Comparison of ENCODE assay signal across 16 cellular contexts in the genomic region with DNA sequence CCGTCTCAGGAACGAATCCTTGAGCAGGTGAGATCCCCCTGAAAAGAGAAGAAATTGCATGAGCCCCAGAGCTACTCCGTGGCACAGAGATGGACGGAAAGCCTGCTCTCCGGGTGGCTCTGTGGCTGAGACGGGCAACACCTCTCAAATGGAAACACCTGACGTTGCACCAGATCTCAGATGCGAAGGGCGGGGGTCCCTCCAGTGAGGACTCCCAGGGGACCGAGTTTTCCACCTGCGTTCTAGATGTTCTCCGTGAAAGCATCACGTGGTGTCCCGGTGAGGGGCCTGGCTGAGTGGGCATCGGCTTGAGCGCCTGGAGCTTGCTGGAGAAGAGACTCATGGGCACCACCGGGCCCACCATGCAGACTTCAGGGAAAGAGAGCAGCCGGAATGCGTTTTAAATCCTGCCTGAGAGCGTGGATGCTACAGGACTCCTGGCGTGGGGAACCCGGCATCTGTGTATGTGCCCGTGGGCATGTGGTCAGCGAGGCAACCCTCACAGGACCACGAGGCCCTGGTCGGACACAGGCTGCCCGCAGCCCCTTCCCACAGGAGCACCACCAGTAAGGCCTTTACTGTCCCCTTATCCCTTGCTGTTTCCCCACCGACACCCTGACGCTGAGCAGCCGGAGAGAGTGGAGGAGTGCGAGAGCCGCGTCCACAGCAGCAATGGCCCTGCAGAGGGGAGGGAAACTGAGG.
DNase-seq lines count a peak whose midpoint lies in the region; ATAC-seq, FAIRE-seq and TF ChIP-seq lines count a peak whose summit lies in the region.
"Had no signal": no experiment of that assay in that cellular context is flagged by ENCODE, and none has a peak within 500 bp of the region (broad histone marks: within the 10 kb centered on the region; RNA-seq: fewer than 3 reads in every experiment).

No MANE protein-coding gene starts in this region.

- H4K20me1 ChIP-seq in HepG2 (ENCODE audit: insufficient read depth, low read length), result no peaks in the 10 kb centered on the region
- H4K20me1 ChIP-seq: BLaER1 had no signal

- H3K9me3 Mint-ChIP-seq in endodermal cell (no peaks in the 10 kb centered on the region), osteocyte (ENCODE audit: unreplicated experiment) (peaks cover 15% of the 10 kb centered on the region), Calu3 (ENCODE audit: low read depth, unreplicated experiment) (peaks cover 4% of the 10 kb centered on the region)

- TF ChIP-seq EP300 in HepG2 (IDR thresholded peaks at IDR 0.05; ENCODE audit: low read depth in 2 of 2, low read length in 2 of 2), result no peak
- TF ChIP-seq EP300 in HepG2 (CRISPR knock-in tag; IDR thresholded peaks at IDR 0.05; ENCODE audit: borderline replicate concordance), result no peak

- no peak for TF ChIP-seq POLR2A in HepG2 (IDR thresholded peaks at IDR 0.05; ENCODE audit: insufficient read depth in 1 of 2, low read depth in 2 of 2, low read length in 2 of 2)
- no peak for TF ChIP-seq POLR2A in right lobe of liver (IDR thresholded peaks at IDR 0.05)

- no peaks in the 10 kb centered on the region for H3K27me3 Mint-ChIP-seq in endodermal cell (ENCODE audit: insufficient read depth)
- H3K27me3 Mint-ChIP-seq in osteocyte (ENCODE audit: unreplicated experiment), result no peaks in the 10 kb centered on the region
- no peaks in the 10 kb centered on the region for H3K27me3 Mint-ChIP-seq in Calu3 (ENCODE audit: unreplicated experiment)

- intact Hi-C loops in HepG2 (cut with micrococcal nuclease; ENCODE audit: unreplicated experiment) (no loop called here), right lobe of liver (cut with DNase I) (no loop called here), Calu3 (cut with micrococcal nuclease; ENCODE audit: unreplicated experiment) (no loop called here)

- no peaks in the 10 kb centered on the region for H3K9me3 ChIP-seq in HepG2 (ENCODE audit: low read length)
- no peaks in the 10 kb centered on the region for H3K9me3 ChIP-seq in right lobe of liver
- H3K9me3 ChIP-seq in endodermal cell (ENCODE audit: control insufficient read depth, low read length), result no peaks in the 10 kb centered on the region
- H3K9me3 ChIP-seq: BLaER1, Caco-2, HAP-1 had no signal

- CTCF ChIA-PET in HepG2 (lab: Yijun Ruan, JAX; ENCODE audit: low intra/inter-chr PET ratio, low total read pairs), result no interaction called here
- CTCF ChIA-PET in Calu3 (lab: Charles Lee), result no interaction called here

- TF ChIP-seq CTCF in HepG2 (CRISPR knock-in tag; IDR thresholded peaks at IDR 0.05), result no peak
- no peak for TF ChIP-seq CTCF in right lobe of liver (IDR thresholded peaks at IDR 0.05)
- no peak for TF ChIP-seq CTCF in endodermal cell (conservative IDR thresholded peaks at IDR 0.05)
- no peak for TF ChIP-seq CTCF in osteocyte (IDR thresholded peaks at IDR 0.05)
- TF ChIP-seq CTCF in Calu3 (IDR thresholded peaks at IDR 0.05; ENCODE audit: unreplicated experiment), result no peak

- H3K36me3 Mint-ChIP-seq in endodermal cell (ENCODE audit: low read depth) (no peaks in the 10 kb centered on the region), osteocyte (ENCODE audit: unreplicated experiment) (no peaks in the 10 kb centered on the region), Calu3 (ENCODE audit: insufficient read depth, unreplicated experiment) (no peaks in the 10 kb centered on the region)
- H3K36me3 Mint-ChIP-seq: CD8-positive, alpha-beta memory T cell had no signal

- H3K36me3 ChIP-seq in HepG2 (replicated peaks in 1 of 2; ENCODE audit: control insufficient read depth in 1 of 2, insufficient read depth in 2 of 2, low read length in 2 of 2), result no peaks in the 10 kb centered on the region
- no peaks in the 10 kb centered on the region for H3K36me3 ChIP-seq in right lobe of liver
- H3K36me3 ChIP-seq in endodermal cell (ENCODE audit: control insufficient read depth, insufficient read depth, low read length), result no peaks in the 10 kb centered on the region
- H3K36me3 ChIP-seq: BLaER1, HAP-1 had no signal

- no peak overlapping the region for H3K27ac Mint-ChIP-seq in endodermal cell
- H3K27ac Mint-ChIP-seq in osteocyte (ENCODE audit: unreplicated experiment), result no peak overlapping the region
- no peak overlapping the region for H3K27ac Mint-ChIP-seq in Calu3 (ENCODE audit: unreplicated experiment)

- H3K9ac ChIP-seq in HepG2 (ENCODE audit: insufficient read depth, low read depth, low read length) (no peak overlapping the region), endodermal cell (ENCODE audit: extremely low read depth, low read length, poor library complexity, severe bottlenecking) (no peak overlapping the region)
- H3K9ac ChIP-seq: BLaER1 had no signal

- H3K27ac ChIP-seq in HepG2 (ENCODE audit: extremely low read length, insufficient read depth, low read length), result no peak overlapping the region
- H3K27ac ChIP-seq in right lobe of liver, result no peak overlapping the region
- H3K27ac ChIP-seq in endodermal cell (ENCODE audit: low read depth, low read length), result no peak overlapping the region
- H3K27ac ChIP-seq: BLaER1 had no signal

- WGBS in HepG2 (ENCODE audit: low lambda C conversion rate), result 13% methylated on average over 12 of the region's 33 CpGs
- 62% methylated on average over 7 of the region's 33 CpGs for WGBS in right lobe of liver (ENCODE audit: insufficient coverage, low coverage, low lambda C conversion rate, missing lambda C conversion rate)
- WGBS in endodermal cell (ENCODE audit: insufficient coverage in 1 of 2, insufficient read length in 1 of 2), 2 experiments, result 90 to 92% methylated on average over 25 to 33 of the region's 33 CpGs

- FAIRE-seq in HepG2 (lab: Jason Lieb, UNC), result no peak
- FAIRE-seq: H1 had no signal

- in situ Hi-C loops in HepG2 (cut with HindIII; ENCODE audit: extremely low pct_ligation_motif_present, low pct_unique_long_range_greater_than_20kb), result no loop called here

- H3K4me1 Mint-ChIP-seq in endodermal cell (no peaks in the 10 kb centered on the region), osteocyte (ENCODE audit: unreplicated experiment) (no peaks in the 10 kb centered on the region), Calu3 (ENCODE audit: low read depth, unreplicated experiment) (no peaks in the 10 kb centered on the region)
- H3K4me1 Mint-ChIP-seq: CD8-positive, alpha-beta memory T cell had no signal

- POLR2A ChIA-PET in HepG2 (lab: Yijun Ruan, JAX), result no interaction called here

- no peaks in the 10 kb centered on the region for H3K4me1 ChIP-seq in HepG2 (ENCODE audit: insufficient read depth, low read length)
- no peaks in the 10 kb centered on the region for H3K4me1 ChIP-seq in right lobe of liver
- H3K4me1 ChIP-seq in endodermal cell (ENCODE audit: control insufficient read depth, insufficient read depth, low read length), result no peaks in the 10 kb centered on the region
- H3K4me1 ChIP-seq: Caco-2, HAP-1 had no signal

- H3K4me3 Mint-ChIP-seq in endodermal cell (no peak overlapping the region), osteocyte (ENCODE audit: unreplicated experiment) (no peak overlapping the region), Calu3 (ENCODE audit: low read depth, unreplicated experiment) (no peak overlapping the region)
- H3K4me3 Mint-ChIP-seq: CD8-positive, alpha-beta memory T cell had no signal

- H3K79me2 ChIP-seq in HepG2 (ENCODE audit: insufficient read depth, low read length), result no peaks in the 10 kb centered on the region

- H3K4me2 ChIP-seq in HepG2 (ENCODE audit: low read depth, low read length), result no peak overlapping the region
- H3K4me2 ChIP-seq: BLaER1 had no signal

- no peak overlapping the region for H3K4me3 ChIP-seq in HepG2 (replicated peaks in 1 of 3; ENCODE audit: insufficient read depth in 1 of 3, low read depth in 2 of 3, low read length in 3 of 3)
- no peak overlapping the region for H3K4me3 ChIP-seq in right lobe of liver
- H3K4me3 ChIP-seq in endodermal cell (ENCODE audit: low read length), result no peak overlapping the region
- H3K4me3 ChIP-seq: BLaER1, HAP-1 had no signal

- no peak for TF ChIP-seq RAD21 in HepG2 (CRISPR knock-in tag; IDR thresholded peaks at IDR 0.05)

- no peak overlapping the region for H2AFZ ChIP-seq in HepG2 (ENCODE audit: low read length)

- ATAC-seq in HepG2 (no peak), right lobe of liver (no peak)

- H3K27me3 ChIP-seq in HepG2 (ENCODE audit: control insufficient read depth in 1 of 2, insufficient read depth in 2 of 2, low read length in 2 of 2) (peaks cover 2 to 35% of the 10 kb centered on the region in 2 experiments; a peak in 3 of 5 replicates), right lobe of liver (no peaks in the 10 kb centered on the region), endodermal cell (ENCODE audit: control insufficient read depth, insufficient read depth, low read length, poor library complexity, severe bottlenecking) (no peaks in the 10 kb centered on the region)
- H3K27me3 ChIP-seq: BLaER1 had no signal

- DNase-seq in HepG2 (ENCODE audit: low spot score) (no peak), right lobe of liver (no peak), endodermal cell (peak; percentile 32), osteocyte (ENCODE audit: extremely low spot score, unreplicated experiment) (peak; percentile 83), NCI-H2081 treated with DMSO at 0.1 percent for 48 hours (lab: John Stamatoyannopoulos, UW) (no peak), iPS-NIHi7 (ENCODE audit: extremely low spot score) (no peak), Calu3 (no peak)
- DNase-seq: 8988T; AML-193; Caco-2; CD8-positive, alpha-beta memory T cell; DMS53; GF-D8 had no signal

- BruUV-seq in HepG2 (replicated peaks; lab: Mats Ljungman, UMichigan) (no TSS peak), Calu3 (replicated peaks; lab: Mats Ljungman, UMichigan) (no TSS peak)

TF ChIP-seq in HepG2, 621 proteins besides CTCF, POLR2A, EP300 and RAD21 (continues in another document):
- TF ChIP-seq MIER3 (CRISPR knock-in tag; IDR thresholded peaks at IDR 0.05; ENCODE audit: borderline replicate concordance) (no peak), ZNF121 (CRISPR knock-in tag; IDR thresholded peaks at IDR 0.05) (no peak)
- TF ChIP-seq, protein P1, sequence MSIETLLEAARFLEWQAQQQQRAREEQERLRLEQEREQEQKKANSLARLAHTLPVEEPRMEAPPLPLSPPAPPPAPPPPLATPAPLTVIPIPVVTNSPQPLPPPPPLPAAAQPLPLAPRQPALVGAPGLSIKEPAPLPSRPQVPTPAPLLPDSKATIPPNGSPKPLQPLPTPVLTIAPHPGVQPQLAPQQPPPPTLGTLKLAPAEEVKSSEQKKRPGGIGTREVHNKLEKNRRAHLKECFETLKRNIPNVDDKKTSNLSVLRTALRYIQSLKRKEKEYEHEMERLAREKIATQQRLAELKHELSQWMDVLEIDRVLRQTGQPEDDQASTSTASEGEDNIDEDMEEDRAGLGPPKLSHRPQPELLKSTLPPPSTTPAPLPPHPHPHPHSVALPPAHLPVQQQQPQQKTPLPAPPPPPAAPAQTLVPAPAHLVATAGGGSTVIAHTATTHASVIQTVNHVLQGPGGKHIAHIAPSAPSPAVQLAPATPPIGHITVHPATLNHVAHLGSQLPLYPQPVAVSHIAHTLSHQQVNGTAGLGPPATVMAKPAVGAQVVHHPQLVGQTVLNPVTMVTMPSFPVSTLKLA (IDR thresholded peaks at IDR 0.05), result peak; percentile 66

Comparison
In these comparisons a context has a peak if more than half of its experiments do, and no peak if none do; other contexts are left out.
1. DNase-seq: peak in endodermal cell (single experiment) and osteocyte (single experiment); none in HepG2 (single experiment), right lobe of liver (0 of 3), NCI-H2081 treated with DMSO at 0.1 percent for 48 hours (single experiment), iPS-NIHi7 (single experiment) and Calu3 (single experiment).